8 cellular contexts compared by ENCODE assay signal in the genomic region with DNA sequence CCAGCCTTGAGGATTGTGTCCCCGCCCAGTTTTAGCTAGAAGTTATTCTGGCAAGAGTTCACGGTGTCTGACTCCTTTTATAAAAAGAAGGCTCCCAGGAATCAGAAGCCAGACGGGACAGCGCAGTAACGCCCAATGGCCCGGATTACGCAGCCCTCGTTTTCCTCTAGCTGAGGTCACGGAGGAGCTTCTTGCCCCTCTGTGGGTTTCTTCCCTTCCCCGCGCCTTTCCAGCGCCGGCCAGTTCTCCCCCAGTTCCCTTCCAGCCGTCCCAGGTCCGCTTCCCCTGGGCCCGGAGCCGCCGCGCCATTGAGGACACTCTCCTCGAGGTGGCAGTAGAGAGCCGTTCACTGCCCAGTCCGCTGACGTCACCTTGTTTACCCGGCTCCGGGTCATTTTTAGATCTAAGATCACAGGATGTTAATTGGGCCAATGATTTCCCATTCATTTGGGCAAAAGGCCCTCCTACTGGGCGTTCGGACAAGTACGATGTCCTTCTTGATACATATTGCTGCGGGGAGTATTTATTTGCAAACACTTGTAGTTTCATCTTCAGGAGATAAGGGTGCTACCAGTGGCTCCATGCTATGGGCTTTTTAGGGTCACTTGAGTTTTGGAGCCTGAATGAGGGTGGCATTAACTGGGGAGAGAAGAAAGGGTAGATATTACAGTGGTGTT.
DNase-seq lines count a peak whose midpoint lies in the region; ATAC-seq, FAIRE-seq and TF ChIP-seq lines count a peak whose summit lies in the region.

No MANE protein-coding gene starts in this region.

- H3K36me3 Mint-ChIP-seq in central memory CD8-positive, alpha-beta T cell (ENCODE audit: insufficient read depth), result peaks cover 5% of the 10 kb centered on the region

- FAIRE-seq in GM18507 (lab: Jason Lieb, UNC), result peak; percentile 90

- TF ChIP-seq CTCF in 22Rv1 (IDR thresholded peaks at IDR 0.05) (peak; percentile 80), spleen (IDR thresholded peaks at IDR 0.05 in 8 of 11, conservative IDR thresholded peaks at IDR 0.05 in 3 of 11) (peak; percentile 89 to 99 (median 96))

- H3K27me3 ChIP-seq in spleen (replicated peaks in 1 of 7), result no peaks in the 10 kb centered on the region

- WGBS in spleen, 5 donors, result 10 to 16% (median 11%) methylated on average over 29 of the region's 29 CpGs

- H3K27me3 Mint-ChIP-seq in central memory CD8-positive, alpha-beta T cell, result no peaks in the 10 kb centered on the region

- no peaks in the 10 kb centered on the region for H3K9me3 Mint-ChIP-seq in central memory CD8-positive, alpha-beta T cell

- H3K27ac ChIP-seq in 22Rv1 (peak overlapping the region; percentile 50; the same call in 1 of the 2 replicates), spleen (peak overlapping the region in 6 of 8 donors; percentile 48 to 78 (median 56))

- no peaks in the 10 kb centered on the region for H3K36me3 ChIP-seq in spleen

- peak overlapping the region; percentile 82 for H3K27ac Mint-ChIP-seq in central memory CD8-positive, alpha-beta T cell (ENCODE audit: low read depth)

- peak overlapping the region; percentile 69 for H3K4me3 Mint-ChIP-seq in central memory CD8-positive, alpha-beta T cell

- H3K4me3 ChIP-seq in spleen, result peak overlapping the region in 5 of 8 donors; percentile 15 to 64 (median 29)

- DNase-seq in GM18507 (ENCODE audit: extremely low spot score, insufficient read length, low read depth) (peak; percentile 68), NCI-H2227 treated with DMSO at 0.1 percent for 48 hours (lab: John Stamatoyannopoulos, UW) (peak; percentile 87), islet precursor cell (peak; percentile 89), spleen (peak; percentile 97)
- DNase-seq in activated CD4-positive, CD25-positive, alpha-beta regulatory T cell treated with anti-CD3 and anti-CD28 coated beads, Interleukin-2, amount 50 U/mL, for 16 hours (ENCODE audit: low read depth, low spot score), result peak; percentile 55
- peak; percentile 73 to 80 for DNase-seq in central memory CD8-positive, alpha-beta T cell (ENCODE audit: low spot score in 2 of 2)

- peak; percentile 43 for ATAC-seq in HG03108 (IDR thresholded peaks at IDR 0.05; ENCODE audit: unreplicated experiment)
- ATAC-seq in central memory CD8-positive, alpha-beta T cell (replicated peaks; ENCODE audit: extremely low read depth, poor library complexity, severe bottlenecking), result peak; percentile 79

- peaks cover 0 to 33% (median 15%) of the 10 kb centered on the region in 6 donors for H3K4me1 ChIP-seq in spleen

- peaks cover 18% of the 10 kb centered on the region for H3K4me1 Mint-ChIP-seq in central memory CD8-positive, alpha-beta T cell

- TF ChIP-seq POLR2A in spleen (IDR thresholded peaks at IDR 0.05), result no peak

- no peaks in the 10 kb centered on the region for H3K9me3 ChIP-seq in spleen

- intact Hi-C loops in spleen (cut with DNase I; ENCODE audit: low total_unique reads), result loop anchor here (5.0 kb wide), 2 partner anchors 255 to 390 kb away; no protein-coding TSS in a partner anchor

Comparison
In these comparisons a context has a peak if more than half of its experiments do, and no peak if none do; other contexts are left out.
1. Peak in every context shown above with its lines: DNase-seq, ATAC-seq, H3K4me3 ChIP-seq and H3K27ac ChIP-seq.